Comparison of ENCODE assay signal across 8 cellular contexts in genomic region chr1:148388260-148389026, GRCh38.
DNase-seq lines count a peak whose midpoint lies in the region; ATAC-seq and TF ChIP-seq lines count a peak whose summit lies in the region.

No MANE protein-coding gene starts in this region.

- H3K36me3 Mint-ChIP-seq in T-helper 17 cell (ENCODE audit: low read depth) (no peaks in the 10 kb centered on the region), progenitor cell of endocrine pancreas (ENCODE audit: insufficient read depth) (no peaks in the 10 kb centered on the region), type B pancreatic cell (peaks cover 4% of the 10 kb centered on the region)

- H2AFZ ChIP-seq in Karpas-422 (ENCODE audit: low read length), result 0 out of 2 replicates have a peak overlapping the region, but pooled peaks have one; percentile 63

- TSS peak; percentile 61 for BruUV-seq in A673 (replicated peaks; lab: Mats Ljungman, UMichigan)

- H3K27ac ChIP-seq in A673 (ENCODE audit: low read depth, low read length, poor library complexity, severe bottlenecking), result peak overlapping the region; percentile 41
- H3K27ac ChIP-seq in Karpas-422 (ENCODE audit: low read length), result no peak overlapping the region; the same call in 1 of the 2 replicates
- peak overlapping the region; percentile 72 to 80 for H3K27ac ChIP-seq in right atrium auricular region

- peak overlapping the region; percentile 63 for H3K9ac ChIP-seq in Karpas-422 (ENCODE audit: low read length)

- H3K27ac Mint-ChIP-seq in T-helper 17 cell (peak overlapping the region; percentile 97), progenitor cell of endocrine pancreas (peak overlapping the region; percentile 98), type B pancreatic cell (peak overlapping the region; percentile 99)

- no peaks in the 10 kb centered on the region for H3K9me2 ChIP-seq in Karpas-422 (replicated peaks; ENCODE audit: insufficient read depth, low read length)

- POLR2A ChIA-PET in A673 (lab: Charles Lee; ENCODE audit: low non-redundant PET), result no interaction called here

- CTCF ChIA-PET in A673 (lab: Charles Lee), result no interaction called here

- H3K27me3 ChIP-seq in A673 (replicated peaks; ENCODE audit: insufficient read depth, low read depth, low read length, poor library complexity), result no peaks in the 10 kb centered on the region
- H3K27me3 ChIP-seq in Karpas-422 (ENCODE audit: low read length), result no peaks in the 10 kb centered on the region
- H3K27me3 ChIP-seq in right atrium auricular region, result no peaks in the 10 kb centered on the region

- peak overlapping the region; percentile 66 for H3K4me2 ChIP-seq in Karpas-422 (ENCODE audit: low read depth, low read length, poor library complexity, severe bottlenecking)

- peak; percentile 80 for DNase-seq in A673 (ENCODE audit: low spot score)
- DNase-seq in Karpas-422, result peak; percentile 90
- peak; percentile 67 to 77 (median 74) for DNase-seq in T-helper 17 cell
- peak; percentile 23 to 97 (median 90) for DNase-seq in anterior cingulate cortex (lab: John Stamatoyannopoulos, UW)
- DNase-seq in right atrium auricular region (ENCODE audit: low spot score), result peak; percentile 95
- peak; percentile 46 for DNase-seq in progenitor cell of endocrine pancreas (ENCODE audit: low spot score, unreplicated experiment)
- peak; percentile 77 for DNase-seq in type B pancreatic cell (ENCODE audit: extremely low spot score, unreplicated experiment)

- TF ChIP-seq POLR2A in GM19099 (IDR thresholded peaks at IDR 0.05; ENCODE audit: extremely low read depth, insufficient read length, low read depth), result peak; percentile 76

- peak overlapping the region; percentile 93 for H3K4me3 Mint-ChIP-seq in T-helper 17 cell
- H3K4me3 Mint-ChIP-seq in progenitor cell of endocrine pancreas (ENCODE audit: low read depth), result peak overlapping the region; percentile 82
- peak overlapping the region; percentile 92 for H3K4me3 Mint-ChIP-seq in type B pancreatic cell

- H3K4me1 Mint-ChIP-seq in T-helper 17 cell (peaks cover 29% of the 10 kb centered on the region), progenitor cell of endocrine pancreas (ENCODE audit: low read depth) (peaks cover 5% of the 10 kb centered on the region), type B pancreatic cell (ENCODE audit: unreplicated experiment) (peaks cover 9% of the 10 kb centered on the region)

- no peaks in the 10 kb centered on the region for H3K9me3 Mint-ChIP-seq in progenitor cell of endocrine pancreas (ENCODE audit: low read depth)
- H3K9me3 Mint-ChIP-seq in type B pancreatic cell, result peaks cover 5% of the 10 kb centered on the region

- no peaks in the 10 kb centered on the region for H3K79me2 ChIP-seq in Karpas-422 (ENCODE audit: low read length)

- no peaks in the 10 kb centered on the region for H3K27me3 Mint-ChIP-seq in T-helper 17 cell
- H3K27me3 Mint-ChIP-seq in progenitor cell of endocrine pancreas, result peaks cover 14% of the 10 kb centered on the region
- H3K27me3 Mint-ChIP-seq in type B pancreatic cell, result peaks cover 4% of the 10 kb centered on the region

- no peaks in the 10 kb centered on the region for H3K9me3 ChIP-seq in A673 (ENCODE audit: low read depth, low read length, poor library complexity, severe bottlenecking)
- no peaks in the 10 kb centered on the region for H3K9me3 ChIP-seq in Karpas-422 (ENCODE audit: low read length)
- no peaks in the 10 kb centered on the region for H3K9me3 ChIP-seq in T-helper 17 cell (ENCODE audit: control insufficient read depth, low read length, poor library complexity, severe bottlenecking)
- H3K9me3 ChIP-seq in right atrium auricular region, result no peaks in the 10 kb centered on the region

- intact Hi-C loops in A673 (cut with micrococcal nuclease; ENCODE audit: unreplicated experiment), result no loop called here

- no peak for TF ChIP-seq CTCF in A673 (conservative IDR thresholded peaks at IDR 0.05; ENCODE audit: low read depth, low read length)
- TF ChIP-seq CTCF in right atrium auricular region (IDR thresholded peaks at IDR 0.05), result no peak
- TF ChIP-seq CTCF in progenitor cell of endocrine pancreas (IDR thresholded peaks at IDR 0.05; ENCODE audit: unreplicated experiment), result no peak
- TF ChIP-seq CTCF in type B pancreatic cell (conservative IDR thresholded peaks at IDR 0.05), result no peak

- no peaks in the 10 kb centered on the region for H3K36me3 ChIP-seq in A673 (ENCODE audit: insufficient read depth, low read length, poor library complexity, severe bottlenecking)
- H3K36me3 ChIP-seq in Karpas-422 (ENCODE audit: insufficient read depth, low read length), result no peaks in the 10 kb centered on the region
- H3K36me3 ChIP-seq in right atrium auricular region, result no peaks in the 10 kb centered on the region

- H3K4me1 ChIP-seq in A673 (ENCODE audit: insufficient read depth, low read length, poor library complexity, severe bottlenecking) (no peaks in the 10 kb centered on the region), Karpas-422 (ENCODE audit: low read length) (peaks cover 21% of the 10 kb centered on the region), right atrium auricular region (no peaks in the 10 kb centered on the region)

- H3K4me3 ChIP-seq in A673 (ENCODE audit: low read depth, low read length, poor library complexity, severe bottlenecking), result peak overlapping the region; percentile 5
- peak overlapping the region; percentile 57 for H3K4me3 ChIP-seq in Karpas-422 (ENCODE audit: low read length)
- peak overlapping the region; percentile 44 to 58 for H3K4me3 ChIP-seq in right atrium auricular region

- H4K20me1 ChIP-seq in Karpas-422 (ENCODE audit: insufficient read depth, low read depth, low read length), result no peaks in the 10 kb centered on the region

- peak; percentile 95 for ATAC-seq in T-helper 17 cell

Comparison
In these comparisons a context has a peak if more than half of its experiments do, and no peak if none do; other contexts are left out.
1. H3K4me3 ChIP-seq: peak in every context shown above with its lines; median percentile 57 in Karpas-422; 51 in right atrium auricular region; 5 in A673.